In genomic region chr1:160454371-160455152, GRCh38 we compare ENCODE assay signal across 1 cellular context.
TF ChIP-seq lines count a peak whose summit lies in the region.

No MANE protein-coding gene starts in this region.

TF ChIP-seq in HepG2, 621 proteins besides CTCF, POLR2A, EP300 and RAD21:
- TF ChIP-seq CEBPB (IDR thresholded peaks at IDR 0.05; ENCODE audit: borderline replicate concordance, low read depth, low read length) (peak; percentile 41; the same call in 1 of the 2 replicates), HMGA1 (CRISPR knock-in tag; conservative IDR thresholded peaks at IDR 0.05) (no peak)
